8 cellular contexts compared by ENCODE assay signal in the genomic region with DNA sequence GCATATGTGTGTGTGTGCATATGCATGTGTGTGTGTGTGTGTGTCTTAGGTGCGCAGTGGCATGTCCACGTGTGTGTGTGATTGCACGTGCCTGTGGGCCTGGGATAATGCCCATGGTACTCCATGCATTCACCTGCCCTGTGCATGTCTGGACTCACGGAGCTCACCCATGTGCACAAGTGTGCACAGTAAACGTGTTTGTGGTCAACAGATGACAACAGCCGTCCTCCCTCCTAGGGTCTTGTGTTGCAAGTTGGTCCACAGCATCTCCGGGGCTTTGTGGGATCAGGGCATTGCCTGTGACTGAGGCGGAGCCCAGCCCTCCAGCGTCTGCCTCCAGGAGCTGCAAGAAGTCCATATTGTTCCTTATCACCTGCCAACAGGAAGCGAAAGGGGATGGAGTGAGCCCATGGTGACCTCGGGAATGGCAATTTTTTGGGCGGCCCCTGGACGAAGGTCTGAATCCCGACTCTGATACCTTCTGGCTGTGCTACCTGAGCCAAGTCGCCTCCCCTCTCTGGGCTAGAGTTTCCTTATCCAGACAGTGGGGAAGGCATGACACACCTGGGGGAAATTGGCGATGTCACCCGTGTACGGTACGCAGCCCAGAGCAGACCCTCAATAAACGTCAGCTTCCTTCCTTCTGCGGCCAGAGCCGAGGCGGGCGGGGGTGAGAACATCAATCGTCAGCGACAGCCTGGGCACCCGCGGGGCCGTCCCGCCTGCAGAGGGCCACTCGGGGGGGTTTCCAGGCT. TPM values are rescaled to one million over a fixed set of nuclear protein-coding genes. Genes with fewer than 3 reads are reported as not detected.
DNase-seq lines count a peak whose midpoint lies in the region; ATAC-seq and TF ChIP-seq lines count a peak whose summit lies in the region.

No MANE protein-coding gene starts in this region.

- no peak overlapping the region for H3K27ac Mint-ChIP-seq in neural progenitor cell

- no peak overlapping the region for H3K9ac ChIP-seq in neural progenitor cell

- no peak overlapping the region for H2AFZ ChIP-seq in neural progenitor cell (replicated peaks)

- no peaks in the 10 kb centered on the region for H3K27me3 ChIP-seq in neural progenitor cell

- no peaks in the 10 kb centered on the region for H3K36me3 ChIP-seq in neural progenitor cell

- peaks cover 7% of the 10 kb centered on the region for H3K4me1 Mint-ChIP-seq in neural progenitor cell

- no peaks in the 10 kb centered on the region for H3K9me3 ChIP-seq in neural progenitor cell (ENCODE audit: low read depth)

- H3K27ac ChIP-seq in neural progenitor cell, result no peak overlapping the region

- peaks cover 5% of the 10 kb centered on the region for H3K27me3 Mint-ChIP-seq in neural progenitor cell (ENCODE audit: insufficient read depth, low read depth)

- H3K4me1 ChIP-seq in neural progenitor cell, result no peaks in the 10 kb centered on the region

- TF ChIP-seq CTCF in neural progenitor cell (IDR thresholded peaks at IDR 0.05), result no peak

- peak; percentile 53 for DNase-seq in activated T-helper 1 cell treated with Interleukin-2 at 50 U/mL for 16 hours (ENCODE audit: low read depth)
- DNase-seq in stimulated activated CD4-positive, alpha-beta T cell treated with anti-CD3 and anti-CD28 coated beads, Interleukin-15, amount 100 ng/mL, for 24 hours, result peak; percentile 81
- DNase-seq in GDM1 (lab: John Stamatoyannopoulos, UW), result no peak
- no peak for DNase-seq in neural progenitor cell (ENCODE audit: low spot score)
- no peak for DNase-seq in SK-N-DZ (ENCODE audit: low spot score)

- H4K20me1 ChIP-seq in neural progenitor cell (ENCODE audit: low read depth), result no peaks in the 10 kb centered on the region

- H3K36me3 Mint-ChIP-seq in neural progenitor cell, result peaks cover 2% of the 10 kb centered on the region

- peak; percentile 53 for ATAC-seq in GM18909 (IDR thresholded peaks at IDR 0.05; ENCODE audit: poor library complexity, unreplicated experiment)
- ATAC-seq in HG03439 (IDR thresholded peaks at IDR 0.05; ENCODE audit: unreplicated experiment), result peak; percentile 49
- no peak for ATAC-seq in SK-N-SH treated with all-trans-retinoic acid at 6 μM for 48 hours

- no peaks in the 10 kb centered on the region for H3K79me2 ChIP-seq in neural progenitor cell (ENCODE audit: low read depth)

- H3K4me2 ChIP-seq in neural progenitor cell, result no peak overlapping the region

- no peak overlapping the region for H3K4me3 Mint-ChIP-seq in neural progenitor cell

- no peak overlapping the region for H3K4me3 ChIP-seq in neural progenitor cell

- peaks cover 5% of the 10 kb centered on the region for H3K9me3 Mint-ChIP-seq in neural progenitor cell

- H3F3A ChIP-seq in neural progenitor cell (ENCODE audit: low read depth), result no peaks in the 10 kb centered on the region

TF ChIP-seq in SK-N-SH treated with all-trans-retinoic acid at 6 μM for 48 hours, 23 proteins besides CTCF, POLR2A, EP300 and RAD21:
- no peak for TF ChIP-seq GLIS3 (CRISPR knock-in tag; IDR thresholded peaks at IDR 0.05)
- no peak for TF ChIP-seq TSHZ2 (CRISPR knock-in tag; IDR thresholded peaks at IDR 0.05)
- no peak for TF ChIP-seq BACH2 (CRISPR knock-in tag; IDR thresholded peaks at IDR 0.05; ENCODE audit: borderline replicate concordance)
- no peak for TF ChIP-seq RARB (CRISPR knock-in tag; IDR thresholded peaks at IDR 0.05)

RNA-seq across cellular contexts. Expression of gene IL21R, which starts 47.6 kb away (rescaled TPM):
- total RNA-seq in neural progenitor cell (ENCODE audit: low replicate concordance), result 0.53 TPM in 1 of 2 replicates, not detected in the other
- 1.5 and 1.6 TPM in 2 replicates for polyA plus RNA-seq in SK-N-DZ (2014; cell fraction: cytosol; rRNA removed)
- polyA plus RNA-seq in SK-N-DZ (2014; cell fraction: nucleus; rRNA removed), result 0.69 and 0.82 TPM in 2 replicates

Comparison
In these comparisons a context has a peak if more than half of its experiments do, and no peak if none do; other contexts are left out.
1. DNase-seq: peak in activated T-helper 1 cell treated with Interleukin-2 at 50 U/mL for 16 hours (single experiment) and stimulated activated CD4-positive, alpha-beta T cell treated with anti-CD3 and anti-CD28 coated beads, Interleukin-15, amount 100 ng/mL, for 24 hours (single experiment); none in GDM1 (single experiment), neural progenitor cell (single experiment) and SK-N-DZ (single experiment).